In the genomic region with DNA sequence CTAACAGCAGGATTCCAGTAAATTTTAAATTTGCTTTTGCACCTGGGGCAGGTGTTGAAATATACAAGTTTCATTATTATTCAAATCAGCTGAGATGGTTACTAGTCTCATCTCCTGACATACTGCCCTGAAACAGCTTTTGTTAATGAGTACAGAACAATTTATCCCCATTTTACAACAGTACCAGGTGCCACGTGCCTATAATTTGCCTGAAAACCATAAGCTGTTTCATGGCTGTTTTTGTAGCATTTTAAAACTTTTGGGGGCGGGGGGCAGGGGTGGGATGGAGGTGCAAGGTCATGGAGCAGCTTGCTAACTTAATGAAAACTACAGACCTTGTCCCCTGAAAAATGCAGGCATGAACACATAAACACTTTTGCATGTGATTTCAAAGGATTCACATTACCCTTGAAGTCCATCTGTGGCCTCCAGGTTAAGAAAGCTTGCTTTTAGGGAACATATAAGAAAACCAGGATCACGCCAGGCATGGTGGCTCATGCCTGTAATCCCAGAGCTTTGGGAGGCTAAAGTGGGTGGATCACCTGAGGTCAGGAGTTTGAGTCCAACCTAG, we compare ENCODE assay signal across 10 cellular contexts. TPM values are rescaled to one million over a fixed set of nuclear protein-coding genes. Genes with fewer than 3 reads are reported as not detected.
DNase-seq lines count a peak whose midpoint lies in the region; ATAC-seq and TF ChIP-seq lines count a peak whose summit lies in the region.
"Had no signal": no experiment of that assay in that cellular context is flagged by ENCODE, and none has a peak within 500 bp of the region (broad histone marks: within the 10 kb centered on the region; RNA-seq: fewer than 3 reads in every experiment).

No MANE protein-coding gene starts in this region.

- no peak overlapping the region for H3K23ac ChIP-seq in mesenchymal stem cell (ENCODE audit: low read length in 2 of 2)

- 65% methylated on average over 2 of the region's 3 CpGs for WGBS in mesenchymal stem cell

- H3K9ac ChIP-seq in mesenchymal stem cell (ENCODE audit: low read length), result no peak overlapping the region

- H3K9me3 Mint-ChIP-seq in activated CD4-positive, alpha-beta T cell treated with anti-CD3 and anti-CD28 coated beads for 36 hours (ENCODE audit: low read depth), result peaks cover 2% of the 10 kb centered on the region
- H3K9me3 Mint-ChIP-seq in GM23338, result no peaks in the 10 kb centered on the region

- no peak overlapping the region for H2BK120ac ChIP-seq in mesenchymal stem cell (ENCODE audit: low read depth, low read length)

- H3K9me2 ChIP-seq in GM23338 (ENCODE audit: insufficient read depth), result peaks cover 10% of the 10 kb centered on the region; the same call in 1 of the 2 replicates

- no peaks in the 10 kb centered on the region for H3K36me3 ChIP-seq in GM23338 (ENCODE audit: insufficient read depth)
- no peaks in the 10 kb centered on the region for H3K36me3 ChIP-seq in mesenchymal stem cell (ENCODE audit: control insufficient read depth in 1 of 2, insufficient read depth in 2 of 2, low read depth in 1 of 2, low read length in 2 of 2)

- no peak for ATAC-seq in activated CD4-positive, alpha-beta T cell treated with anti-CD3 and anti-CD28 coated beads for 36 hours
- ATAC-seq in GM23338 (no peak), HG03439 (IDR thresholded peaks at IDR 0.05; ENCODE audit: unreplicated experiment) (peak; percentile 40)

- H2BK15ac ChIP-seq in mesenchymal stem cell (ENCODE audit: low read depth, poor library complexity, severe bottlenecking), result no peak overlapping the region

- H3K79me1 ChIP-seq in mesenchymal stem cell (replicated peaks; ENCODE audit: low read length, poor library complexity, severe bottlenecking), result no peaks in the 10 kb centered on the region

- H2BK12ac ChIP-seq in mesenchymal stem cell (ENCODE audit: low read length in 2 of 2), result no peak overlapping the region

- peak overlapping the region; percentile 49 for H3K4me3 Mint-ChIP-seq in activated CD4-positive, alpha-beta T cell treated with anti-CD3 and anti-CD28 coated beads for 36 hours
- H3K4me3 Mint-ChIP-seq in GM23338, result no peak overlapping the region

- no peaks in the 10 kb centered on the region for H3K9me3 ChIP-seq in mesenchymal stem cell (ENCODE audit: control insufficient read depth, low read length)

- no peak overlapping the region for H3K18ac ChIP-seq in mesenchymal stem cell (ENCODE audit: low read depth in 1 of 2, low read length in 2 of 2)

- TF ChIP-seq CTCF in GM23338 (conservative IDR thresholded peaks at IDR 0.05; ENCODE audit: low read depth in 2 of 2), result no peak

- no peak overlapping the region for H4K91ac ChIP-seq in mesenchymal stem cell (ENCODE audit: low read length)

- H3K36me3 Mint-ChIP-seq in activated CD4-positive, alpha-beta T cell treated with anti-CD3 and anti-CD28 coated beads for 36 hours (ENCODE audit: low read depth), result peaks cover 7% of the 10 kb centered on the region
- peaks cover 2% of the 10 kb centered on the region; the same call in 2 of the 3 replicates for H3K36me3 Mint-ChIP-seq in GM23338 (ENCODE audit: low read depth)

- H3K4me2 ChIP-seq in GM23338, result no peak overlapping the region
- no peak overlapping the region for H3K4me2 ChIP-seq in mesenchymal stem cell (ENCODE audit: low read length, poor library complexity, severe bottlenecking)

- peaks cover 56% of the 10 kb centered on the region for H3K4me1 Mint-ChIP-seq in activated CD4-positive, alpha-beta T cell treated with anti-CD3 and anti-CD28 coated beads for 36 hours
- H3K4me1 Mint-ChIP-seq in GM23338, result peaks cover 23% of the 10 kb centered on the region

- H3K27ac ChIP-seq in GM23338 (ENCODE audit: low read depth), result no peak overlapping the region
- H3K27ac ChIP-seq in mesenchymal stem cell (ENCODE audit: low read length, poor library complexity, severe bottlenecking), result peak overlapping the region; percentile 93
- H3K27ac ChIP-seq: epithelial cell of prostate had no signal

- no peak overlapping the region for H3K4ac ChIP-seq in mesenchymal stem cell (ENCODE audit: low read depth in 1 of 2, low read length in 2 of 2)

- no peaks in the 10 kb centered on the region for H3K27me3 Mint-ChIP-seq in activated CD4-positive, alpha-beta T cell treated with anti-CD3 and anti-CD28 coated beads for 36 hours
- H3K27me3 Mint-ChIP-seq in GM23338 (ENCODE audit: insufficient read depth, low read depth, poor library complexity), result peaks cover 9% of the 10 kb centered on the region

- no peaks in the 10 kb centered on the region for H3F3A ChIP-seq in GM23338 (replicated peaks; ENCODE audit: low read depth)

- POLR2A ChIA-PET in activated CD4-positive, alpha-beta T cell treated with anti-CD3 and anti-CD28 coated beads for 36 hours (lab: Charles Lee), result interaction anchor here (0.6 to 1.7 kb wide), 6 partner anchors 8 to 352 kb away, joined by 3 to 10 read pairs (median 4); a partner anchor contains a TSS

- H4K8ac ChIP-seq in mesenchymal stem cell (ENCODE audit: low read length), result no peak overlapping the region

- peak overlapping the region; percentile 3 for H2BK5ac ChIP-seq in mesenchymal stem cell (ENCODE audit: low read depth, low read length, poor library complexity, severe bottlenecking)

- no peaks in the 10 kb centered on the region for H4K20me1 ChIP-seq in GM23338 (replicated peaks; ENCODE audit: insufficient read depth)

- DNase-seq in activated CD4-positive, alpha-beta T cell treated with anti-CD3 and anti-CD28 coated beads for 36 hours, result no peak
- no peak for DNase-seq in activated CD4-positive, alpha-beta T cell treated with anti-CD3 and anti-CD28 coated beads, Interleukin-2, amount 50 U/mL, for 4 hours
- DNase-seq in GM23338 (ENCODE audit: low spot score) (no peak), mesenchymal stem cell (no peak), GDM1 (lab: John Stamatoyannopoulos, UW) (no peak), NCI-H2107 (lab: John Stamatoyannopoulos, UW) (no peak)
- DNase-seq in stimulated activated CD4-positive, alpha-beta T cell treated with anti-CD3 and anti-CD28 coated beads, Interleukin-2, amount 100 ng/mL, for 24 hours, result no peak
- DNase-seq: GF-D8 had no signal

- no peaks in the 10 kb centered on the region for H3K27me3 ChIP-seq in GM23338 (ENCODE audit: insufficient read depth)
- H3K27me3 ChIP-seq in mesenchymal stem cell (ENCODE audit: control insufficient read depth in 1 of 2, insufficient read depth in 1 of 2, low read length in 2 of 2), result no peaks in the 10 kb centered on the region

- H3K4me3 ChIP-seq in GM23338 (no peak overlapping the region), mesenchymal stem cell (ENCODE audit: insufficient read depth in 1 of 2, low read depth in 1 of 2, low read length in 2 of 2) (no peak overlapping the region)

- no peaks in the 10 kb centered on the region for H3K79me2 ChIP-seq in GM23338 (replicated peaks; ENCODE audit: insufficient read depth)

- CTCF ChIA-PET in activated CD4-positive, alpha-beta T cell treated with anti-CD3 and anti-CD28 coated beads for 36 hours (lab: Charles Lee), result interaction anchor here (0.7 to 2.7 kb wide), 7 partner anchors 8 to 222 kb away, joined by 4 to 13 read pairs (median 6); a partner anchor contains a TSS

- peak overlapping the region; percentile 9 for H2AK5ac ChIP-seq in mesenchymal stem cell (ENCODE audit: low read length, severe bottlenecking)

- intact Hi-C loops in activated CD4-positive, alpha-beta T cell treated with anti-CD3 and anti-CD28 coated beads for 36 hours (cut with DNase I, micrococcal nuclease), result loop anchor here (1.0 to 10.0 kb wide), 15 partner anchors 8 to 681 kb away; a partner anchor contains a TSS

- peak overlapping the region; percentile 97 for H3K27ac Mint-ChIP-seq in activated CD4-positive, alpha-beta T cell treated with anti-CD3 and anti-CD28 coated beads for 36 hours
- H3K27ac Mint-ChIP-seq in GM23338, result no peak overlapping the region

- no peak overlapping the region for H3K14ac ChIP-seq in mesenchymal stem cell (ENCODE audit: low read length in 2 of 2)

- H3K4me1 ChIP-seq in GM23338 (ENCODE audit: insufficient read depth), result peaks cover 15% of the 10 kb centered on the region
- peaks cover 3% of the 10 kb centered on the region for H3K4me1 ChIP-seq in mesenchymal stem cell (ENCODE audit: control insufficient read depth, insufficient read depth, low read depth, low read length)

- H2AFZ ChIP-seq in GM23338, result peak overlapping the region; percentile 73; the same call in 1 of the 2 replicates
- H2AFZ ChIP-seq in mesenchymal stem cell (ENCODE audit: low read depth, low read length), result no peak overlapping the region

TF ChIP-seq in GM23338, 12 proteins besides CTCF, POLR2A, EP300 and RAD21:
- TF ChIP-seq NANOG (IDR thresholded peaks at IDR 0.05; ENCODE audit: borderline replicate concordance) (no peak), CREB1 (CRISPR knock-in tag; IDR thresholded peaks at IDR 0.05; ENCODE audit: low read depth) (no peak), EZH2phosphoT487 (IDR thresholded peaks at IDR 0.05; ENCODE audit: unreplicated experiment) (no peak), STAT1 (IDR thresholded peaks at IDR 0.05; ENCODE audit: unreplicated experiment) (no peak), POLR2AphosphoS5 (IDR thresholded peaks at IDR 0.05; ENCODE audit: low read depth) (no peak), ZNF114 (CRISPR knock-in tag; IDR thresholded peaks at IDR 0.05) (no peak)
- TF ChIP-seq, protein P1, sequence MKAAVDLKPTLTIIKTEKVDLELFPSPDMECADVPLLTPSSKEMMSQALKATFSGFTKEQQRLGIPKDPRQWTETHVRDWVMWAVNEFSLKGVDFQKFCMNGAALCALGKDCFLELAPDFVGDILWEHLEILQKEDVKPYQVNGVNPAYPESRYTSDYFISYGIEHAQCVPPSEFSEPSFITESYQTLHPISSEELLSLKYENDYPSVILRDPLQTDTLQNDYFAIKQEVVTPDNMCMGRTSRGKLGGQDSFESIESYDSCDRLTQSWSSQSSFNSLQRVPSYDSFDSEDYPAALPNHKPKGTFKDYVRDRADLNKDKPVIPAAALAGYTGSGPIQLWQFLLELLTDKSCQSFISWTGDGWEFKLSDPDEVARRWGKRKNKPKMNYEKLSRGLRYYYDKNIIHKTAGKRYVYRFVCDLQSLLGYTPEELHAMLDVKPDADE (IDR thresholded peaks at IDR 0.05), result no peak
TF ChIP-seq in GM23338: peak in this region for 0.

RNA-seq across cellular contexts. Expression of a gene that starts 42.1 kb away (rescaled TPM):
- total RNA-seq in activated CD4-positive, alpha-beta T cell treated with anti-CD3 and anti-CD28 coated beads for 36 hours, result 1 to 10 TPM; 2.3 to 3.5 TPM
- total RNA-seq in GM23338 (2014; rRNA removed; shearing (Covaris generic)), result not detected in 2 replicates
- polyA plus RNA-seq in GM23338 (2016; fragmentation: Nextera tagmentation; extraction: Ambion mirVana), result not detected in 2 replicates
- polyA plus RNA-seq in mesenchymal stem cell (2013, experiment 1 of 2), result not detected
- not detected for polyA plus RNA-seq in mesenchymal stem cell (2013, experiment 2 of 2)
